ENCODE assay signal across 9 cellular contexts in the genomic region with DNA sequence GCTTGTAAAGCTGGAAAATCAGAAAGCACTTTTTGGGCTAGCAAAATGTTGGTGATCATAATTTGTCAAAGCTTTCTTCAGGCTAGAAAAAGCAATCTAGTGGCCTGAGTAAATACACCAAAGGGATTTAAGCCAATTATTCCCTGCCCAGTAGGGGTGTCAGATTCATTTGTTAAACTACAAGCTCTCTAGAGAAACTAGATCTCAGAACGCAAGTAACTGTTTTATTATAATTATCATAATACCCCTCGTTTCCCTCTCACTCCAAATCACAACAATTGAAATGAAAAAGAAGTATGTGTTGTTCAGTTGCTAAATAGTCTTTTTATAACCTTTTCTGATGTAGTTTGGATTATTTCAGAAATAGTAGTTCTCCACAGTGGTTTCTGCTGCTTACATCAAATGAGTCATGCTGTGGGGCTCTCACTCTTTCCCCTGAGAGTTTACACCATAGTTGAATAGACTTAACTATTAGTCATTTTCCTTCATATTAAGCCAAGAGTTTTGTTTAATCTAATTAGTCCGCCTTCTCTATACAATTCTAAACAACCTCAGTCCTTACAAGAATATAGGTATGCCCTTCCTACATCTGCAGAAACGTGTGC.
DNase-seq lines count a peak whose midpoint lies in the region; ATAC-seq and TF ChIP-seq lines count a peak whose summit lies in the region.
"Had no signal": no experiment of that assay in that cellular context is flagged by ENCODE, and none has a peak within 500 bp of the region (broad histone marks: within the 10 kb centered on the region; RNA-seq: fewer than 3 reads in every experiment).

No MANE protein-coding gene starts in this region.

- no peak overlapping the region for H3K9ac ChIP-seq in HUES48 (ENCODE audit: low read depth, low read length)

- H3K27ac Mint-ChIP-seq in T-helper 17 cell = peak overlapping the region; percentile 35

- ATAC-seq in T-helper 17 cell = no peak

- intact Hi-C loops in uterus (cut with DNase I; ENCODE audit: low total_unique reads) = no loop called here

- no peaks in the 10 kb centered on the region for H3K27me3 Mint-ChIP-seq in T-helper 17 cell

- DNase-seq in T-helper 17 cell = no peak
- DNase-seq in fibroblast of the conjunctiva (ENCODE audit: low read depth) = peak; percentile 75
- peak; percentile 77 for DNase-seq in skeletal muscle cell (ENCODE audit: low read depth)
- DNase-seq in HuH-7 (ENCODE audit: low spot score) = no peak
- no peak for DNase-seq in hepatic stellate cell (ENCODE audit: low spot score)
- DNase-seq in uterus = no peak
- DNase-seq: DMS79 treated with DMSO at 0.1 percent for 48 hours, PC-9 had no signal

- peaks cover 15% of the 10 kb centered on the region for H3K4me1 Mint-ChIP-seq in T-helper 17 cell

- TF ChIP-seq CTCF in uterus (IDR thresholded peaks at IDR 0.05) = no peak

- H3K9me3 ChIP-seq in HUES48 (ENCODE audit: control insufficient read depth, insufficient read depth, low read length) = no peaks in the 10 kb centered on the region
- H3K9me3 ChIP-seq in T-helper 17 cell (ENCODE audit: control insufficient read depth, low read length, poor library complexity, severe bottlenecking) = no peaks in the 10 kb centered on the region
- H3K9me3 ChIP-seq in uterus = no peaks in the 10 kb centered on the region

- H3K4me1 ChIP-seq in HUES48 (ENCODE audit: control insufficient read depth, insufficient read depth, low read length) (peaks cover 45% of the 10 kb centered on the region), uterus (no peaks in the 10 kb centered on the region)

- H3K4me3 Mint-ChIP-seq in T-helper 17 cell = no peak overlapping the region

- TF ChIP-seq POLR2A in uterus (IDR thresholded peaks at IDR 0.05) = no peak

- H3K27me3 ChIP-seq in HUES48 (ENCODE audit: control insufficient read depth, insufficient read depth, low read length) = no peaks in the 10 kb centered on the region
- no peaks in the 10 kb centered on the region for H3K27me3 ChIP-seq in uterus

- H3K36me3 Mint-ChIP-seq in T-helper 17 cell (ENCODE audit: low read depth) = no peaks in the 10 kb centered on the region

- H3K4me3 ChIP-seq in HUES48 (ENCODE audit: low read depth, low read length) (no peak overlapping the region; the same call in 1 of the 2 replicates), skeletal muscle cell (ENCODE audit: low read depth, low read length) (no peak overlapping the region), uterus (no peak overlapping the region)
- H3K4me3 ChIP-seq: PC-9 had no signal

- H3K27ac ChIP-seq in HUES48 (ENCODE audit: low read depth, low read length) (peak overlapping the region; percentile 78), uterus (no peak overlapping the region)
- H3K27ac ChIP-seq: PC-9 had no signal

- H3K36me3 ChIP-seq in HUES48 (ENCODE audit: control insufficient read depth, insufficient read depth, low read length) = no peaks in the 10 kb centered on the region
- H3K36me3 ChIP-seq in uterus = no peaks in the 10 kb centered on the region

Comparison
In these comparisons a context has a peak if more than half of its experiments do, and no peak if none do; other contexts are left out.
1. DNase-seq: peak in fibroblast of the conjunctiva (single experiment) and skeletal muscle cell (single experiment); none in T-helper 17 cell (0 of 3), HuH-7 (single experiment), hepatic stellate cell (single experiment) and uterus (0 of 2).